In genomic region chr2:14623241-14623640, GRCh38 we compare ENCODE assay signal across 8 cellular contexts. TPM values are rescaled to one million over a fixed set of nuclear protein-coding genes. Genes with fewer than 3 reads are reported as not detected.
"Had no signal": no experiment of that assay in that cellular context is flagged by ENCODE, and none has a peak within 500 bp of the region (broad histone marks: within the 10 kb centered on the region; RNA-seq: fewer than 3 reads in every experiment).

No MANE protein-coding gene starts in this region.

- DNase-seq: H9, HCEC 1CT had no signal

- H3K4me2 ChIP-seq: GM23338 had no signal

- H3K27ac ChIP-seq: HL-60 had no signal

- ATAC-seq: GM23338, HepG2 had no signal

- FAIRE-seq: H1, H54, HepG2 had no signal

- H3K4me3 ChIP-seq: GM23338 had no signal

RNA-seq across cellular contexts. Expression of gene LRATD1, which starts 9.3 kb away (rescaled TPM):
- total RNA-seq: HepG2 had no signal
- polyA plus RNA-seq: IgD-negative memory B cell had no signal
